ENCODE assay signal across 9 cellular contexts in the genomic region with DNA sequence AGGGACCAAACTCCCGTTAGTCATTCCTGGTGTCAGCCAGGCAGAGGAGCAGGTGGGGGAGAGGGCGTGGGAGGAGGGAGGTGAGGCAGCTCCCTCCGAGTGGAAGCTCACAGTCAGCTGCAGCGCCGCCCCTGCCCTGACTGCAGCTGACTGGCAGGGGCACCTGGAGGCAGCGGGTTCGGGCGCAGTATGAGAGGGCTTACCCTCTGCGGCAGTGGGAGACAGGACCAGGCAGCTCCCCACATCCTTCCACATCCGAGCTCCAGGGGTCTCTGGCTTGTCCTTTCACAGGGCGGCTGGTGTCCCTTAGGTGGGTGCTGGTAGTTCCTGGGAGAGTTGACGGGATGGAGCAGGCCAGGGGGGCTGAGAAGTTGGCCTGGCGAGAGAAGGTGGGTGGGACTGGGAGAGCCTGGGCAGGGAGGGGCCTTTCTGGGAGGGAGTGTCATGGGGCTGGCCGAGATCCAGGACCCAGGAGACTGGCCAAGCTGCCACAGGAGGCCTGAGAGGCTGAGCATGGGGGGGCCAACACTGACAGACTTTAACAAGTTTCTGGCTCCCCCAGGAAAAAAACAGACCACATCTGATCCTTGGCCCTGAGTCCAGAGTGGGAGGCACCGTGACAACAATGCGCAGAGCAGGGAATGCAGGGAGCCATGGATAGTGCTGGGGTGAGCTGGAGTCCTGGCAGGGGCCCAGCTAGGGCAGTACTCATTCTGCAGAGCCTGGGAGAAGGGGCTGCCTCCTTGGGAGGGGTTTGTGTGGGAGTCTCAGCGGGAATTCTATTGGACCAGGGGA. TPM values are rescaled to one million over a fixed set of nuclear protein-coding genes. Genes with fewer than 3 reads are reported as not detected.
DNase-seq lines count a peak whose midpoint lies in the region; ATAC-seq, FAIRE-seq and TF ChIP-seq lines count a peak whose summit lies in the region.
"Had no signal": no experiment of that assay in that cellular context is flagged by ENCODE, and none has a peak within 500 bp of the region (broad histone marks: within the 10 kb centered on the region; RNA-seq: fewer than 3 reads in every experiment).

No MANE protein-coding gene starts in this region.

- no peak overlapping the region for H2AFZ ChIP-seq in fibroblast of lung (ENCODE audit: low read length)

- intact Hi-C loops in pancreas (cut with DNase I) = no loop called here

- peak; percentile 41 for DNase-seq in DMS 273 treated with DMSO at 0.1 percent for 48 hours (lab: John Stamatoyannopoulos, UW)
- DNase-seq in SJCRH30 = peak; percentile 92 to 95
- peak; percentile 37 to 71 for DNase-seq in fibroblast of lung (ENCODE audit: low read depth in 2 of 2)
- DNase-seq in pancreas = peak in 3 of 6 donors; percentile 61 to 81 (median 61)
- DNase-seq in DMS153 (lab: John Stamatoyannopoulos, UW) = no peak
- DNase-seq in GF-D8 (lab: John Stamatoyannopoulos, UW) = no peak
- DNase-seq in NCI-H524 (lab: John Stamatoyannopoulos, UW) = no peak

- H3K79me2 ChIP-seq in fibroblast of lung (ENCODE audit: control insufficient read depth, insufficient read depth, low read length) = no peaks in the 10 kb centered on the region

- 69 to 70% methylated on average over 17 of the region's 17 CpGs for WGBS in pancreas, 2 donors

- no peaks in the 10 kb centered on the region for H4K20me1 ChIP-seq in fibroblast of lung (ENCODE audit: control insufficient read depth, extremely low read depth, insufficient read depth, low read length)

- peaks cover 74% of the 10 kb centered on the region for H3K4me1 ChIP-seq in SJCRH30
- H3K4me1 ChIP-seq in fibroblast of lung (ENCODE audit: control insufficient read depth, extremely low read depth, insufficient read depth, low read length) = peaks cover 15% of the 10 kb centered on the region
- no peaks in the 10 kb centered on the region for H3K4me1 ChIP-seq in pancreas

- H3K36me3 ChIP-seq in SJCRH30 = no peaks in the 10 kb centered on the region
- no peaks in the 10 kb centered on the region for H3K36me3 ChIP-seq in fibroblast of lung (ENCODE audit: control insufficient read depth, insufficient read depth, low read length)
- no peaks in the 10 kb centered on the region for H3K36me3 ChIP-seq in pancreas
- H3K36me3 ChIP-seq: adrenal gland had no signal

- H3K4me3 ChIP-seq in SJCRH30 = peak overlapping the region; percentile 45
- H3K4me3 ChIP-seq in fibroblast of lung (replicated peaks in 1 of 4; ENCODE audit: control extremely low read depth in 1 of 4, insufficient read depth in 1 of 4, low read depth in 3 of 4, low read length in 4 of 4) = no peak overlapping the region
- H3K4me3 ChIP-seq in pancreas = no peak overlapping the region
- H3K4me3 ChIP-seq: adrenal gland had no signal

- H3K9ac ChIP-seq in fibroblast of lung (ENCODE audit: insufficient read depth, low read length) = no peak overlapping the region

- no peak overlapping the region for H3K4me2 ChIP-seq in fibroblast of lung (ENCODE audit: extremely low read depth, insufficient read depth, low read length)

- ATAC-seq in pancreas (peak; percentile 13 to 48 (median 43)), GM21360 (IDR thresholded peaks at IDR 0.05; ENCODE audit: unreplicated experiment) (no peak)

- FAIRE-seq in pancreas (lab: Jason Lieb, UNC) = no peak

- H3K27ac ChIP-seq in SJCRH30 (peak overlapping the region; percentile 72), fibroblast of lung (ENCODE audit: insufficient read depth, low read length) (no peak overlapping the region), pancreas (no peak overlapping the region)

- TF ChIP-seq CTCF in fibroblast of lung (conservative IDR thresholded peaks at IDR 0.05 in 1 of 2, IDR thresholded peaks at IDR 0.05 in 1 of 2; ENCODE audit: low read depth in 1 of 2, low read length in 2 of 2) (no peak), pancreas (IDR thresholded peaks at IDR 0.05) (no peak)

- H3K9me3 ChIP-seq in SJCRH30 (replicated peaks) = no peaks in the 10 kb centered on the region
- no peaks in the 10 kb centered on the region for H3K9me3 ChIP-seq in fibroblast of lung (ENCODE audit: control insufficient read depth, insufficient read depth, low read depth, low read length)
- H3K9me3 ChIP-seq in pancreas = no peaks in the 10 kb centered on the region
- H3K9me3 ChIP-seq: adrenal gland had no signal

- H3K27me3 ChIP-seq in SJCRH30 = no peaks in the 10 kb centered on the region
- no peaks in the 10 kb centered on the region for H3K27me3 ChIP-seq in fibroblast of lung (ENCODE audit: control insufficient read depth, insufficient read depth, low read length)
- no peaks in the 10 kb centered on the region for H3K27me3 ChIP-seq in pancreas
- H3K27me3 ChIP-seq: adrenal gland had no signal

RNA-seq across cellular contexts. Expression of a gene that starts 4.9 kb away (rescaled TPM):
- 6.9 and 8.7 TPM in 2 replicates for total RNA-seq in SJCRH30 (2014; rRNA removed; shearing (Covaris generic))
- 0.77 and 1.5 TPM in 2 replicates for total RNA-seq in fibroblast of lung
- 0.42 and 0.78 TPM in 2 replicates for polyA plus RNA-seq in fibroblast of lung
- polyA plus RNA-seq in fibroblast of lung (2012) = 0.45 and 0.87 TPM in 2 replicates
- 0.15 TPM in 1 of 2 replicates, not detected in the other for polyA minus RNA-seq in fibroblast of lung (ENCODE audit: low replicate concordance)
- total RNA-seq in pancreas = 1 to 10 TPM in 4 of 6 donors, under 1 TPM in 2; 0.85 to 2.7 (median 1.3) TPM
- polyA plus RNA-seq in pancreas = 10 to 100 TPM in 1 of 2 donors, 1 to 10 TPM in 1; 3.6 to 10.4 TPM

Comparison
In these comparisons a context has a peak if more than half of its experiments do, and no peak if none do; other contexts are left out.
1. DNase-seq: peak in DMS 273 treated with DMSO at 0.1 percent for 48 hours (single experiment), SJCRH30 (2 of 2) and fibroblast of lung (2 of 2); none in DMS153 (single experiment), GF-D8 (single experiment) and NCI-H524 (0 of 2).